In the genomic region with DNA sequence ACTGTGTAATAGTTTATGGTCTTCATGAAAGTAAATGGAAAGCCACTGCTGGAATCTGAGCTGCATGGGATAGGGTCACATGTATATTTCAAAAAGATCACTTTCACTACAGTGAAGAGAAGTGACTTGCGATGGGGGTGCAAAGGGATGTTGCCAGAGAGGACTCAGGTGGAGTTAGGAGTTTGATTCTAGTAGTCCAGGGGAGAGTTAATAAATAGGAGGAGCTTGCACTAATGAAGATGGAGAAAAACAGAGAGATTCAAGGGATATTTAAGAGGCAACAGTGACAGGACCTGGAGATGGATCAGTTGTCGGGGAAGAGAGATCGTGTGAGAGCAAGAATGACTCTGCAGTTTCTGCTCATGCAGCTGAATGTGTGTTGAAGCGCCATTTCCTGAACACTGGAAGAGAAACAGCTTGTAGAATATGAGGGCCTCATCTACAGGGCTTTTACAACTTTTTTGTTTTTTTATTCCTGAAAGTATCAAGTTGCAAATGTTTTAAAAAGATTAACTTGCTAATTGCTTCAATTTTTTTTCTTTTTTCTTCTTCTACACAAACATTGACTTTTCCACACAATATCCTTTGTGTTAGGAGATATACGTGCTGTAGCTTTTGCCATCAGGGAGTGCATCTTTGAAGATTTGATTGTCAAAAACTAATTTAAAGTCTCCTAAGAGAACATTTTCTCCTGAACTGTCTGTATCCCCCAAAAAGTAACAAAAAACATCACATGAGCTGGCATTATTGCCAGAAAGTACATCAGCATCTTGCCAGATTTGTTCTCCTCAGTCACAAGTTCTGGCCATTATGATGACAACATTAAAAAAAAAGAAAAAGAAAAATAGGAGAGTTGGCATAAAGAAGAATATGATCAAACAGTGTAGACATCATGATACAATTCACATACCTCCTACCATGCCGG, we compare ENCODE assay signal across 12 cellular contexts. TPM values are rescaled to one million over a fixed set of nuclear protein-coding genes. Genes with fewer than 3 reads are reported as not detected.
DNase-seq lines count a peak whose midpoint lies in the region; FAIRE-seq and TF ChIP-seq lines count a peak whose summit lies in the region.
"Had no signal": no experiment of that assay in that cellular context is flagged by ENCODE, and none has a peak within 500 bp of the region (broad histone marks: within the 10 kb centered on the region; RNA-seq: fewer than 3 reads in every experiment).

No MANE protein-coding gene starts in this region.

- H3K4me1 ChIP-seq in testis = peaks cover 50% of the 10 kb centered on the region

- no peak for TF ChIP-seq CTCF in cardiac fibroblast (IDR thresholded peaks at IDR 0.05; ENCODE audit: low read depth, low read length)
- TF ChIP-seq CTCF in testis (IDR thresholded peaks at IDR 0.05) = no peak

- H3K9me3 ChIP-seq in testis = no peaks in the 10 kb centered on the region

- H3K36me3 ChIP-seq in testis (ENCODE audit: low read depth, missing control alignments) = no peaks in the 10 kb centered on the region

- intact Hi-C loops in testis (cut with DNase I; ENCODE audit: low total_unique reads) = no loop called here

- peak; percentile 54 for DNase-seq in NOMO-1 treated with DMSO at 0.1 percent for 48 hours (lab: John Stamatoyannopoulos, UW; ENCODE audit: unreplicated experiment)
- no peak for DNase-seq in NOMO-1 treated with dmso at 0.1 percent for 144 hours (lab: John Stamatoyannopoulos, UW; ENCODE audit: unreplicated experiment)
- peak; percentile 21 to 71 for DNase-seq in cardiac fibroblast (ENCODE audit: low read depth in 2 of 2)
- DNase-seq in inferior parietal cortex (ENCODE audit: extremely low spot score) = peak; percentile 62
- no peak for DNase-seq in testis
- no peak for DNase-seq in DMS53 treated with DMSO at 0.1 percent for 48 hours (lab: John Stamatoyannopoulos, UW; ENCODE audit: unreplicated experiment)
- DNase-seq in NCI-H1105 treated with DMSO at 0.1 percent for 48 hours (lab: John Stamatoyannopoulos, UW) = no peak
- DNase-seq in GM12892 (ENCODE audit: insufficient read length) = no peak
- DNase-seq: activated CD4-positive, alpha-beta T cell treated with anti-CD3 and anti-CD28 coated beads for 48 hours; activated naive CD4-positive, alpha-beta T cell; NCI-H524 treated with DMSO at 0.1 percent for 48 hours; SIG-M5 had no signal

- H3K27ac ChIP-seq in testis = peak overlapping the region; percentile 69 to 74

- WGBS in testis, 2 donors = 39 to 52% methylated on average over 6 of the region's 6 CpGs

- no peak for TF ChIP-seq POLR2A in testis (IDR thresholded peaks at IDR 0.05)
- no peak for TF ChIP-seq POLR2A in GM12892 (IDR thresholded peaks at IDR 0.05; ENCODE audit: low read depth, low read length)

- no peak for FAIRE-seq in GM12892 (lab: Jason Lieb, UNC)

- H3K27me3 ChIP-seq in testis = no peaks in the 10 kb centered on the region

- H3K4me3 ChIP-seq in cardiac fibroblast (replicated peaks in 1 of 2; ENCODE audit: low read depth in 2 of 2, low read length in 2 of 2) = no peak overlapping the region
- H3K4me3 ChIP-seq in testis = no peak overlapping the region

RNA-seq across cellular contexts. Expression of gene SETMAR, which starts 37.5 kb away (rescaled TPM):
- total RNA-seq in testis = 10 to 100 TPM; 31.0 to 36.9 TPM
- polyA plus RNA-seq in testis (ENCODE audit: insufficient read depth, low read depth, low replicate concordance) = 19.3 TPM
- 11.9 TPM for polyA plus RNA-seq in GM12892 (2012; ENCODE audit: missing spikeins)

Comparison
In these comparisons a context has a peak if more than half of its experiments do, and no peak if none do; other contexts are left out.
1. DNase-seq: peak in NOMO-1 treated with DMSO at 0.1 percent for 48 hours (single experiment), cardiac fibroblast (2 of 2) and inferior parietal cortex (single experiment); none in NOMO-1 treated with dmso at 0.1 percent for 144 hours (single experiment), testis (single experiment), DMS53 treated with DMSO at 0.1 percent for 48 hours (single experiment), NCI-H1105 treated with DMSO at 0.1 percent for 48 hours (single experiment) and GM12892 (single experiment).